Comparison of ENCODE assay signal across 11 cellular contexts in the genomic region with DNA sequence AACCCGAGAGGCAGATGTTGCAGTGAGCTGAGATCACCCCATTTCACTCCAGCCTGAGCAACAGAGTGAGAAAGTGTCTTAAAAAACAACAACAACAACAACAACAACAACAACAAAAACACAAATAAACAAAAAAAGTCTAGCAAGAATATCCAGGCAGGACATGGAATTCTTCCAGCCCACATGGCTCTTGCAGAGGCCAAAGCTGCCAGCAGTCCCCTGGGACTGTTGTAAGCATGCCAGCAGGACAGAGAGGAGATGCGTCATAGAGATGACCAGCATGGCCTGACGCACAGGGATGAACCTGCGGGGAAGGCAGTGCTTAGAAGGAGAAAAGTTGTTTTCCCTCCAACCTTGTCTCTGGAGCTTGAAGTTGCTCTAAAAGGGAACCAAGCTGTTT.
DNase-seq lines count a peak whose midpoint lies in the region; ATAC-seq and TF ChIP-seq lines count a peak whose summit lies in the region.
"Had no signal": no experiment of that assay in that cellular context is flagged by ENCODE, and none has a peak within 500 bp of the region (broad histone marks: within the 10 kb centered on the region; RNA-seq: fewer than 3 reads in every experiment).

No MANE protein-coding gene starts in this region.

- no peaks in the 10 kb centered on the region for H3K9me3 Mint-ChIP-seq in osteocyte (ENCODE audit: unreplicated experiment)
- H3K9me3 Mint-ChIP-seq: CD4-positive, CD25-positive, alpha-beta regulatory T cell; endodermal cell had no signal

- no peak for TF ChIP-seq CTCF in osteocyte (IDR thresholded peaks at IDR 0.05)

- ATAC-seq in HG02840 (IDR thresholded peaks at IDR 0.05; ENCODE audit: low FRiP score, unreplicated experiment) = no peak

- DNase-seq in AG08396 (ENCODE audit: low spot score) (peak; percentile 24), RPMI7951 (ENCODE audit: low read depth) (peak; percentile 97), globus pallidus (ENCODE audit: low spot score) (peak; percentile 71), osteocyte (ENCODE audit: extremely low spot score, unreplicated experiment) (no peak), SHP77 treated with DMSO at 0.1 percent for 48 hours (lab: John Stamatoyannopoulos, UW) (no peak), GM19240 (ENCODE audit: insufficient read length, low spot score) (no peak)
- DNase-seq in stimulated activated CD4-positive, alpha-beta T cell treated with anti-CD3 and anti-CD28 coated beads, Interleukin-4, amount 100 ng/mL, for 24 hours = no peak
- DNase-seq: CD4-positive, CD25-positive, alpha-beta regulatory T cell; endodermal cell; NCI-H524 treated with DMSO at 0.1 percent for 48 hours had no signal

- no peaks in the 10 kb centered on the region for H3K27me3 Mint-ChIP-seq in osteocyte (ENCODE audit: unreplicated experiment)
- H3K27me3 Mint-ChIP-seq: CD4-positive, CD25-positive, alpha-beta regulatory T cell had no signal

- H3K4me1 Mint-ChIP-seq in osteocyte (ENCODE audit: unreplicated experiment) = peaks cover 30% of the 10 kb centered on the region

- H3K36me3 Mint-ChIP-seq in osteocyte (ENCODE audit: unreplicated experiment) = no peaks in the 10 kb centered on the region

- H3K27ac Mint-ChIP-seq in osteocyte (ENCODE audit: unreplicated experiment) = peak overlapping the region; percentile 96
- H3K27ac Mint-ChIP-seq: endodermal cell had no signal

- H3K4me3 Mint-ChIP-seq in osteocyte (ENCODE audit: unreplicated experiment) = no peak overlapping the region
- H3K4me3 Mint-ChIP-seq: CD4-positive, CD25-positive, alpha-beta regulatory T cell; endodermal cell had no signal

Comparison
In these comparisons a context has a peak if more than half of its experiments do, and no peak if none do; other contexts are left out.
1. DNase-seq: peak in AG08396 (single experiment), RPMI7951 (single experiment) and globus pallidus (single experiment); none in osteocyte (single experiment), SHP77 treated with DMSO at 0.1 percent for 48 hours (single experiment), GM19240 (single experiment) and stimulated activated CD4-positive, alpha-beta T cell treated with anti-CD3 and anti-CD28 coated beads, Interleukin-4, amount 100 ng/mL, for 24 hours (single experiment).